In the genomic region with DNA sequence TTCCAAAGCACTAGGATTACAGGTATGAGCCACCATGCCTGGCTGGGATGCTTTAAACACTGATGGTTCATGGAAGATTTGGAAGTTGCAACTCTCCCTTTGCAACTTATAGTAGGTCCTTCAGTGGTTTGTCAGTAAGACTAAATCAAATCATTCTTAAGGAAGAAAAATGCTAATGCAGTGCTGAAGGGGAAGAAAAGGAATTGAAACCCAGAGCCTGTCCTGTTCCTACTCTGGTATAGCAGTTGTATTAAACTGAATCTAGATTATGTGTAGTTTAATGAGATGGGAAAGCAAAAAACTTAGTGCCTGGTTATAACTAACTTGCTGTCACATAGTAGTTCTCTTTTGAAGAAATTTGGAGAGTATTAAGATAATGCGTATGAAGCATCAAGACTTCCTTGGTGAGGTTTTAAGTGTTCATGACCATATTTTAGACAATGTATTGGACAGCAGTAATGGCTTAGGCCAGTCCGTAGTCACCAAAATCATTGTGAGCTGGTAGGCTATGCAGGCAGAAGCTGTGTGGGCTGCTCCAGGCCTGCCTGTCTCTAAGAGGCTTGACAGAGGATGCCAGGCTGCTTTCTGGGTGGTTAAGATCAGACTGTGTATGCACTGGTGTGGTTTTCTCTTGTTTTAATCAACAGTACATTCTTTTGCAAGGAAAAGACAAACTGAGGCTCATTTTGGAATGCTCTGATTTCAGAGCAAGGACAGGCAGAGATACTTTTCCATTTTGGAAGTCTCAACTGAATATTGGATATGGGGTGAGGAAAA, we compare ENCODE assay signal across 16 cellular contexts. TPM values are rescaled to one million over a fixed set of nuclear protein-coding genes. Genes with fewer than 3 reads are reported as not detected.
DNase-seq lines count a peak whose midpoint lies in the region; ATAC-seq and TF ChIP-seq lines count a peak whose summit lies in the region.
"Had no signal": no experiment of that assay in that cellular context is flagged by ENCODE, and none has a peak within 500 bp of the region (broad histone marks: within the 10 kb centered on the region; RNA-seq: fewer than 3 reads in every experiment).

No MANE protein-coding gene starts in this region.

- peaks cover 38% of the 10 kb centered on the region for H3K4me1 Mint-ChIP-seq in activated CD8-positive, alpha-beta memory T cell treated with anti-CD3 and anti-CD28 coated beads, Interleukin-2, amount 10 ng/mL, durations not matched to agents 7 days and 5 days
- H3K4me1 Mint-ChIP-seq in activated B cell treated with CpG ODN at 0.5 μM for 24 hours: peaks cover 30% of the 10 kb centered on the region
- H3K4me1 Mint-ChIP-seq: mesothelial cell of epicardium had no signal

- H3K4me3 Mint-ChIP-seq in activated CD8-positive, alpha-beta memory T cell treated with anti-CD3 and anti-CD28 coated beads, Interleukin-2, amount 10 ng/mL, durations not matched to agents 7 days and 5 days: no peak overlapping the region
- H3K4me3 Mint-ChIP-seq in activated B cell treated with CpG ODN at 0.5 μM for 24 hours: no peak overlapping the region
- H3K4me3 Mint-ChIP-seq: immature natural killer cell, mesothelial cell of epicardium had no signal

- H3K27me3 ChIP-seq in H7 (ENCODE audit: control insufficient read depth, insufficient read depth, low read length) (no peaks in the 10 kb centered on the region), A673 (replicated peaks; ENCODE audit: insufficient read depth, low read depth, low read length, poor library complexity) (no peaks in the 10 kb centered on the region)
- H3K27me3 ChIP-seq: gastrocnemius medialis had no signal

- CTCF ChIA-PET in activated CD8-positive, alpha-beta memory T cell treated with anti-CD3 and anti-CD28 coated beads, Interleukin-2, amount 10 ng/mL, durations not matched to agents 7 days and 5 days (lab: Charles Lee): interaction anchor here (1.4 to 2.1 kb wide), 4 partner anchors 11 to 22 kb away, joined by 3 to 7 read pairs (median 6); a partner anchor contains a TSS
- CTCF ChIA-PET in activated B cell treated with CpG ODN at 0.5 μM for 24 hours (lab: Charles Lee): interaction anchor here (2.2 kb wide), 1 partner anchor 91 kb away, joined by 7 read pairs; a partner anchor contains a TSS
- CTCF ChIA-PET in A673 (lab: Charles Lee): no interaction called here

- no peak for DNase-seq in activated CD8-positive, alpha-beta memory T cell treated with anti-CD3 and anti-CD28 coated beads, Interleukin-2, amount 10 ng/mL, durations not matched to agents 7 days and 5 days
- DNase-seq in activated CD8-positive, alpha-beta memory T cell treated with anti-CD3 and anti-CD28 coated beads, Interleukin-2, amount 50 U/mL, for 4 hours: no peak
- DNase-seq in activated B cell treated with CpG ODN at 0.5 μM for 24 hours (no peak), globus pallidus (ENCODE audit: low spot score) (peak; percentile 64), substantia nigra (lab: John Stamatoyannopoulos, UW) (peak in 6 of 49 donors; percentile 3 to 52 (median 14)), H7 (no peak), A673 (ENCODE audit: low spot score) (no peak)
- DNase-seq: activated T-cell treated with anti-CD3 and anti-CD28 coated beads, Interleukin-2, amount 50 U/mL, for 48 hours; gastrocnemius medialis; immature natural killer cell; NCI-H1436; NCI-H526 treated with DMSO at 0.1 percent for 48 hours; WERI-Rb-1 had no signal

- BruUV-seq in A673 (replicated peaks; lab: Mats Ljungman, UMichigan): no TSS peak

- no peaks in the 10 kb centered on the region for H3K9me3 ChIP-seq in A673 (ENCODE audit: low read depth, low read length, poor library complexity, severe bottlenecking)
- H3K9me3 ChIP-seq: gastrocnemius medialis had no signal

- peak overlapping the region; percentile 94 for H3K27ac ChIP-seq in substantia nigra (ENCODE audit: low read depth, low read length, poor library complexity, severe bottlenecking)
- H3K27ac ChIP-seq in A673 (ENCODE audit: low read depth, low read length, poor library complexity, severe bottlenecking): no peak overlapping the region
- H3K27ac ChIP-seq: gastrocnemius medialis, parathyroid adenoma, WERI-Rb-1 had no signal

- TF ChIP-seq CTCF in activated B cell treated with CpG ODN at 0.5 μM for 24 hours (IDR thresholded peaks at IDR 0.05): no peak
- no peak for TF ChIP-seq CTCF in A673 (conservative IDR thresholded peaks at IDR 0.05; ENCODE audit: low read depth, low read length)

- no peaks in the 10 kb centered on the region for H3K36me3 ChIP-seq in H7 (replicated peaks; ENCODE audit: control insufficient read depth, insufficient read depth, low read length)
- no peaks in the 10 kb centered on the region for H3K36me3 ChIP-seq in A673 (ENCODE audit: insufficient read depth, low read length, poor library complexity, severe bottlenecking)
- H3K36me3 ChIP-seq: gastrocnemius medialis, WERI-Rb-1 had no signal

- peak; percentile 42 for ATAC-seq in activated CD8-positive, alpha-beta memory T cell treated with anti-CD3 and anti-CD28 coated beads, Interleukin-2, amount 10 ng/mL, durations not matched to agents 7 days and 5 days
- ATAC-seq in activated B cell treated with CpG ODN at 0.5 μM for 24 hours (ENCODE audit: low read depth) (no peak), HG03039 (IDR thresholded peaks at IDR 0.05; ENCODE audit: unreplicated experiment) (no peak)
- ATAC-seq: gastrocnemius medialis had no signal

- POLR2A ChIA-PET in activated B cell treated with CpG ODN at 0.5 μM for 24 hours (lab: Charles Lee): interaction anchor here (1.1 to 2.4 kb wide), 3 partner anchors 9 to 14 kb away, joined by 4 to 11 read pairs (median 4); a partner anchor contains a TSS
- POLR2A ChIA-PET in A673 (lab: Charles Lee; ENCODE audit: low non-redundant PET): no interaction called here

- peaks cover 6% of the 10 kb centered on the region for H3K9me3 Mint-ChIP-seq in activated CD8-positive, alpha-beta memory T cell treated with anti-CD3 and anti-CD28 coated beads, Interleukin-2, amount 10 ng/mL, durations not matched to agents 7 days and 5 days (ENCODE audit: low read depth)
- H3K9me3 Mint-ChIP-seq in activated B cell treated with CpG ODN at 0.5 μM for 24 hours: peaks cover 5% of the 10 kb centered on the region
- H3K9me3 Mint-ChIP-seq: immature natural killer cell had no signal

- intact Hi-C loops in activated B cell treated with CpG ODN at 0.5 μM for 24 hours (cut with micrococcal nuclease): no loop called here
- intact Hi-C loops in A673 (cut with micrococcal nuclease; ENCODE audit: unreplicated experiment): no loop called here

- no peaks in the 10 kb centered on the region for H3K4me1 ChIP-seq in A673 (ENCODE audit: insufficient read depth, low read length, poor library complexity, severe bottlenecking)
- H3K4me1 ChIP-seq: gastrocnemius medialis, parathyroid adenoma had no signal

- H3K4me3 ChIP-seq in H7 (ENCODE audit: insufficient read depth, low read depth, low read length) (no peak overlapping the region), A673 (ENCODE audit: low read depth, low read length, poor library complexity, severe bottlenecking) (no peak overlapping the region)
- H3K4me3 ChIP-seq: gastrocnemius medialis had no signal

- H3K27me3 Mint-ChIP-seq in activated CD8-positive, alpha-beta memory T cell treated with anti-CD3 and anti-CD28 coated beads, Interleukin-2, amount 10 ng/mL, durations not matched to agents 7 days and 5 days: no peaks in the 10 kb centered on the region
- no peaks in the 10 kb centered on the region for H3K27me3 Mint-ChIP-seq in activated B cell treated with CpG ODN at 0.5 μM for 24 hours

- peaks cover 36% of the 10 kb centered on the region for H3K36me3 Mint-ChIP-seq in activated CD8-positive, alpha-beta memory T cell treated with anti-CD3 and anti-CD28 coated beads, Interleukin-2, amount 10 ng/mL, durations not matched to agents 7 days and 5 days
- H3K36me3 Mint-ChIP-seq in activated B cell treated with CpG ODN at 0.5 μM for 24 hours (ENCODE audit: low read depth): peaks cover 9% of the 10 kb centered on the region

- no peak overlapping the region for H3K27ac Mint-ChIP-seq in activated CD8-positive, alpha-beta memory T cell treated with anti-CD3 and anti-CD28 coated beads, Interleukin-2, amount 10 ng/mL, durations not matched to agents 7 days and 5 days
- peak overlapping the region; percentile 19 for H3K27ac Mint-ChIP-seq in activated B cell treated with CpG ODN at 0.5 μM for 24 hours
- H3K27ac Mint-ChIP-seq: mesothelial cell of epicardium had no signal

RNA-seq across cellular contexts. Expression of a gene that starts 14.0 kb away (rescaled TPM):
- total RNA-seq in activated CD8-positive, alpha-beta memory T cell treated with anti-CD3 and anti-CD28 coated beads, Interleukin-2, amount 10 ng/mL, durations not matched to agents 7 days and 5 days: 10 to 100 TPM; 12.1 to 12.5 TPM
- total RNA-seq in activated B cell treated with CpG ODN at 0.5 μM for 24 hours (6.8 and 8.0 TPM in 2 replicates), A673 (2021) (1.5 and 3.8 TPM in 2 replicates)
- 4.6 and 6.7 TPM in 2 replicates for total RNA-seq in H7 (2014; rRNA removed; shearing (Covaris generic))

RNA-seq across cellular contexts. Expression of a gene that starts 44.2 kb away (rescaled TPM):
- total RNA-seq in activated CD8-positive, alpha-beta memory T cell treated with anti-CD3 and anti-CD28 coated beads, Interleukin-2, amount 10 ng/mL, durations not matched to agents 7 days and 5 days: 1 to 10 TPM; 1.7 to 2.1 TPM
- total RNA-seq in activated B cell treated with CpG ODN at 0.5 μM for 24 hours (15.8 and 23.2 TPM in 2 replicates), A673 (2021) (16.9 and 25.7 TPM in 2 replicates)
- 11.5 and 15.7 TPM in 2 replicates for total RNA-seq in H7 (2014; rRNA removed; shearing (Covaris generic))
